ENCODE assay signal across 31 cellular contexts in genomic region chr17:74145756-74146155, GRCh38.
"Had no signal": no experiment of that assay in that cellular context is flagged by ENCODE, and none has a peak within 500 bp of the region (broad histone marks: within the 10 kb centered on the region; RNA-seq: fewer than 3 reads in every experiment).

No MANE protein-coding gene starts in this region.

- DNase-seq: activated CD4-positive, alpha-beta T cell treated with anti-CD3 and anti-CD28 coated beads for 4 hours; activated CD4-positive, alpha-beta T cell treated with anti-CD3 and anti-CD28 coated beads, Interleukin-2, amount 50 U/mL, for 4 hours; activated naive CD4-positive, alpha-beta T cell treated with anti-CD3 and anti-CD28 coated beads for 36 hours; activated naive CD8-positive, alpha-beta T cell treated with anti-CD3 and anti-CD28 coated beads for 36 hours; activated T-cell treated with anti-CD3 and anti-CD28 coated beads, Interleukin-2, amount 50 U/mL, for 1 hour; aorta; cerebellar nuclear complex; colonic mucosa; effector CD8-positive, alpha-beta T cell; hippocampal formation; immature natural killer cell; kidney; left colon; midbrain; naive thymus-derived CD4-positive, alpha-beta T cell; ovary; stimulated activated CD4-positive, alpha-beta T cell treated with anti-CD3 and anti-CD28 coated beads, Interleukin-1b, Interleukin-23, amount 100 ng/mL, for 48 hours; stimulated activated CD4-positive, alpha-beta T cell treated with anti-CD3 and anti-CD28 coated beads, Interleukin-4, amount 100 ng/mL, for 4 hours; stimulated activated CD8-positive, alpha-beta memory T cell treated with anti-CD3 and anti-CD28 coated beads, Interleukin-4, amount 100 ng/mL, for 48 hours; stimulated activated naive CD8-positive, alpha-beta T cell treated with anti-CD3 and anti-CD28 coated beads, Interleukin-15, amount 100 ng/mL, for 72 hours; substantia nigra; T-helper 1 cell; thyroid gland; upper lobe of left lung had no signal

- H3K36me3 ChIP-seq: adrenal gland, cardiac muscle cell, colonic mucosa, gastroesophageal sphincter, neutrophil, ovary, thyroid gland, upper lobe of left lung had no signal

- FAIRE-seq: kidney had no signal

- ATAC-seq: gastroesophageal sphincter; left colon; naive thymus-derived CD4-positive, alpha-beta T cell; sciatic nerve; stimulated activated memory B cell treated with anti-CD40 and anti-IgM and Interleukin-4, amounts not matched to agents 10 μg/mL and 1 μg/mL and 100 μg/mL, for 72 hours; stimulated activated naive CD8-positive, alpha-beta T cell treated with anti-CD3 and anti-CD28 coated beads, Interleukin-15, amount 100 ng/mL, for 72 hours had no signal

- H3K4me1 ChIP-seq: adrenal gland, colonic mucosa, gastroesophageal sphincter, thyroid gland, upper lobe of left lung had no signal

- H3K4me3 ChIP-seq: adrenal gland, cardiac muscle cell, colonic mucosa, gastroesophageal sphincter, ovary, skin epidermis, thyroid gland, upper lobe of left lung had no signal

- H3K27me3 ChIP-seq: adrenal gland, cardiac muscle cell, colonic mucosa, ovary, thyroid gland, upper lobe of left lung had no signal

- H3K9me3 ChIP-seq: colonic mucosa, thyroid gland had no signal

- H3K27ac ChIP-seq: adrenal gland, cardiac muscle cell, colonic mucosa, gastroesophageal sphincter, neutrophil, ovary, skin epidermis, thyroid gland, upper lobe of left lung had no signal
